8 cellular contexts compared by ENCODE assay signal in genomic region chr2:111735838-111736711, GRCh38.
DNase-seq lines count a peak whose midpoint lies in the region; ATAC-seq, FAIRE-seq and TF ChIP-seq lines count a peak whose summit lies in the region.
"Not testable (repeated sequence)": the region's sequence is repeated elsewhere in the genome, so short reads cannot be mapped to it uniquely, and the experiment has no call there.

No MANE protein-coding gene starts in this region.

- CTCF ChIA-PET in SK-N-SH (lab: Yijun Ruan, JAX); K562 (lab: Yijun Ruan, JAX; ENCODE audit: low intra/inter-chr PET ratio): not testable (repeated sequence)

- in situ Hi-C loops in K562 (cut with MboI) = not testable (repeated sequence)

- not testable (repeated sequence) for H3K27ac Mint-ChIP-seq in GM23338, naive B cell

- peak; percentile 98 for FAIRE-seq in K562 (lab: Jason Lieb, UNC)

- H3K4me3 Mint-ChIP-seq in GM23338, naive B cell: not testable (repeated sequence)

- TF ChIP-seq EP300 in SK-N-SH (IDR thresholded peaks at IDR 0.05; ENCODE audit: borderline replicate concordance in 1 of 2, low read depth in 1 of 2, low read length in 1 of 2); K562 (IDR thresholded peaks at IDR 0.05; ENCODE audit: low read length): not testable (repeated sequence)

- BruUV-seq in K562 (replicated peaks; lab: Mats Ljungman, UMichigan) = not testable (repeated sequence)

- not testable (repeated sequence) for H3K4me1 ChIP-seq in GM23338 (ENCODE audit: insufficient read depth); SK-N-SH (ENCODE audit: control insufficient read depth in 1 of 2, insufficient read depth in 2 of 2, low read depth in 1 of 2, low read length in 1 of 2); K562 (replicated peaks in 1 of 2; ENCODE audit: control insufficient read depth in 2 of 2, insufficient read depth in 2 of 2, low read length in 2 of 2); foreskin keratinocyte; thoracic aorta (ENCODE audit: control insufficient read depth in 1 of 2, low read depth in 2 of 2)

- not testable (repeated sequence) for H3K36me3 ChIP-seq in GM23338 (ENCODE audit: insufficient read depth); SK-N-SH (replicated peaks in 1 of 2; ENCODE audit: control insufficient read depth in 1 of 2, insufficient read depth in 2 of 2, low read length in 1 of 2); K562 (ENCODE audit: control insufficient read depth, insufficient read depth, low read length); thoracic aorta

- DNase-seq in DMS153 (lab: John Stamatoyannopoulos, UW) = peak; percentile 8
- DNase-seq in GM23338 (ENCODE audit: low spot score); SK-N-SH; K562 (ENCODE audit: extremely low read depth in 1 of 4, low spot score in 3 of 4): not testable (repeated sequence)
- peak; percentile 95 for DNase-seq in M059J (ENCODE audit: low read depth)
- peak in 1 of 2 donors; percentile 14 for DNase-seq in foreskin keratinocyte
- peak; percentile 11 for DNase-seq in naive B cell
- DNase-seq in thoracic aorta (ENCODE audit: low spot score) = peak; percentile 6

- not testable (repeated sequence) for H3K9ac ChIP-seq in SK-N-SH; K562 (ENCODE audit: insufficient read depth in 1 of 2, low read depth in 2 of 2, low read length in 2 of 2)

- not testable (repeated sequence) for H3K36me3 Mint-ChIP-seq in GM23338 (ENCODE audit: low read depth); naive B cell

- TF ChIP-seq CTCF in GM23338 (conservative IDR thresholded peaks at IDR 0.05; ENCODE audit: low read depth in 2 of 2) (peak in 1 of 2 experiments; percentile 20; a peak in 2 of 4 replicates), SK-N-SH (IDR thresholded peaks at IDR 0.05) (peak; percentile 43), K562 (IDR thresholded peaks at IDR 0.05 in 2 of 3, conservative IDR thresholded peaks at IDR 0.05 in 1 of 3; ENCODE audit: insufficient read depth in 2 of 3, low read depth in 1 of 3, low read length in 3 of 3) (peak in 1 of 3 experiments; percentile 50; a peak in 2 of 6 replicates), thoracic aorta (IDR thresholded peaks at IDR 0.05) (peak; percentile 62)
- not testable (repeated sequence) for TF ChIP-seq CTCF in foreskin keratinocyte (conservative IDR thresholded peaks at IDR 0.05)

- H3K4me2 ChIP-seq in GM23338; SK-N-SH; K562 (ENCODE audit: insufficient read depth, low read length): not testable (repeated sequence)

- intact Hi-C loops in K562 (cut with micrococcal nuclease) = not testable (repeated sequence)

- not testable (repeated sequence) for H3K27ac ChIP-seq in GM23338 (ENCODE audit: low read depth); SK-N-SH (ENCODE audit: low read depth in 2 of 2, low read length in 1 of 2); K562 (ENCODE audit: extremely low read depth, low read depth, low read length); foreskin keratinocyte; thoracic aorta

- H3K9me1 ChIP-seq in K562 (ENCODE audit: control insufficient read depth, insufficient read depth, low read length) = not testable (repeated sequence)

- ATAC-seq in GM23338 (peak; percentile 94), K562 (peak; percentile 91), foreskin keratinocyte (peak; percentile 73), naive B cell (ENCODE audit: low read depth in 2 of 2) (peak; percentile 63 to 67), thoracic aorta (ENCODE audit: insufficient number of reproducible peaks, low FRiP score, low read depth) (peak; percentile 96)

- not testable (repeated sequence) for H4K20me1 ChIP-seq in GM23338 (replicated peaks; ENCODE audit: insufficient read depth); SK-N-SH (ENCODE audit: insufficient read depth); K562 (replicated peaks; ENCODE audit: control insufficient read depth, insufficient read depth, low read length)

- H3F3A ChIP-seq in GM23338 (replicated peaks; ENCODE audit: low read depth); SK-N-SH (replicated peaks; ENCODE audit: insufficient read depth): not testable (repeated sequence)

- not testable (repeated sequence) for H3K27me3 ChIP-seq in GM23338 (ENCODE audit: insufficient read depth); SK-N-SH (ENCODE audit: insufficient read depth); K562 (ENCODE audit: control insufficient read depth in 2 of 2, insufficient read depth in 2 of 2, low read length in 2 of 2); foreskin keratinocyte; thoracic aorta (replicated peaks; ENCODE audit: insufficient read depth)

- not testable (repeated sequence) for H3K9me3 Mint-ChIP-seq in GM23338, naive B cell

- TF ChIP-seq RAD21 in SK-N-SH (IDR thresholded peaks at IDR 0.05; ENCODE audit: low read length) = peak; percentile 28
- not testable (repeated sequence) for TF ChIP-seq RAD21 in K562 (CRISPR knock-in tag; conservative IDR thresholded peaks at IDR 0.05 in 1 of 2, IDR thresholded peaks at IDR 0.05 in 1 of 2)

- H3K27me3 Mint-ChIP-seq in GM23338 (ENCODE audit: insufficient read depth, low read depth, poor library complexity); naive B cell: not testable (repeated sequence)

- H3K9me2 ChIP-seq in GM23338 (ENCODE audit: insufficient read depth); SK-N-SH: not testable (repeated sequence)

- H3K9me3 ChIP-seq in SK-N-SH; K562 (replicated peaks; ENCODE audit: control insufficient read depth, insufficient read depth, low read depth, low read length); thoracic aorta: not testable (repeated sequence)

- H2AFZ ChIP-seq in GM23338; SK-N-SH (ENCODE audit: low read depth); K562 (ENCODE audit: low read depth, low read length): not testable (repeated sequence)

- not testable (repeated sequence) for H3K4me1 Mint-ChIP-seq in GM23338, naive B cell

- 60% methylated on average over 6 of the region's 9 CpGs for WGBS in SK-N-SH (ENCODE audit: low lambda C conversion rate)
- WGBS in K562 (ENCODE audit: insufficient coverage, low coverage, missing lambda C conversion rate) = 36% methylated on average over 6 of the region's 9 CpGs

- POLR2A ChIA-PET in SK-N-SH (lab: Yijun Ruan, JAX); K562 (lab: Yijun Ruan, JAX): not testable (repeated sequence)

- not testable (repeated sequence) for TF ChIP-seq POLR2A in K562 (conservative IDR thresholded peaks at IDR 0.05)

- not testable (repeated sequence) for H3K4me3 ChIP-seq in GM23338; SK-N-SH (ENCODE audit: low read depth in 2 of 2, low read length in 1 of 2); K562; thoracic aorta

- not testable (repeated sequence) for H3K79me2 ChIP-seq in GM23338 (replicated peaks; ENCODE audit: insufficient read depth); SK-N-SH (ENCODE audit: insufficient read depth); K562 (ENCODE audit: control insufficient read depth, insufficient read depth, low read length)

TF ChIP-seq in SK-N-SH, 30 proteins besides CTCF, POLR2A, EP300 and RAD21:
- 0 out of 2 replicates have a peak, but pooled peaks have one; percentile 7 for TF ChIP-seq SMC3 (IDR thresholded peaks at IDR 0.05; ENCODE audit: low read depth, low read length)
TF ChIP-seq in SK-N-SH: peak in this region for 1; not testable (repeated sequence) for 29.
